29 cellular contexts compared by ENCODE assay signal in genomic region chr16:12024429-12024828, GRCh38. TPM values are rescaled to one million over a fixed set of nuclear protein-coding genes. Genes with fewer than 3 reads are reported as not detected.
DNase-seq lines count a peak whose midpoint lies in the region; ATAC-seq and TF ChIP-seq lines count a peak whose summit lies in the region.
"Had no signal": no experiment of that assay in that cellular context is flagged by ENCODE, and none has a peak within 500 bp of the region (broad histone marks: within the 10 kb centered on the region; RNA-seq: fewer than 3 reads in every experiment).

No MANE protein-coding gene starts in this region.

- no peak for TF ChIP-seq POLR2A in breast epithelium (IDR thresholded peaks at IDR 0.05)

- H3K9ac ChIP-seq in endodermal cell (ENCODE audit: extremely low read depth, low read length, poor library complexity, severe bottlenecking), result no peak overlapping the region
- H3K9ac ChIP-seq: neural progenitor cell had no signal

- H3K36me3 ChIP-seq in breast epithelium (no peaks in the 10 kb centered on the region), endodermal cell (ENCODE audit: control insufficient read depth, insufficient read depth, low read length) (no peaks in the 10 kb centered on the region)
- H3K36me3 ChIP-seq: neural progenitor cell, uterus had no signal

- intact Hi-C loops in breast epithelium (cut with DNase I; ENCODE audit: low total_unique reads), result no loop called here

- no peak overlapping the region for H3K4me3 Mint-ChIP-seq in endodermal cell
- H3K4me3 Mint-ChIP-seq in naive thymus-derived CD8-positive, alpha-beta T cell, result no peak overlapping the region
- H3K4me3 Mint-ChIP-seq: activated CD8-positive, alpha-beta T cell treated with anti-CD3 and anti-CD28 coated beads, Interleukin-2, amount 10 ng/mL, durations not matched to agents 7 days and 5 days; activated naive CD8-positive, alpha-beta T cell treated with anti-CD3 and anti-CD28 coated beads, Interleukin-2, amount 50 U/mL, for 24 hours; CD4-positive, alpha-beta T cell; neural progenitor cell; stimulated activated naive B cell treated with anti-CD40 and anti-IgM and Interleukin-4, amounts not matched to agents 10 μg/mL and 1 μg/mL and 100 μg/mL, for 72 hours had no signal

- no peaks in the 10 kb centered on the region for H3K4me1 ChIP-seq in breast epithelium
- peaks cover 4% of the 10 kb centered on the region for H3K4me1 ChIP-seq in endodermal cell (ENCODE audit: control insufficient read depth, insufficient read depth, low read length)
- H3K4me1 ChIP-seq: neural progenitor cell, uterus had no signal

- no peaks in the 10 kb centered on the region for H3K27me3 Mint-ChIP-seq in endodermal cell (ENCODE audit: insufficient read depth)
- H3K27me3 Mint-ChIP-seq in naive thymus-derived CD8-positive, alpha-beta T cell, result no peaks in the 10 kb centered on the region
- H3K27me3 Mint-ChIP-seq: activated naive CD8-positive, alpha-beta T cell treated with anti-CD3 and anti-CD28 coated beads, Interleukin-2, amount 50 U/mL, for 24 hours; CD4-positive, alpha-beta T cell; stimulated activated naive B cell treated with anti-CD40 and anti-IgM and Interleukin-4, amounts not matched to agents 10 μg/mL and 1 μg/mL and 100 μg/mL, for 72 hours had no signal

- ATAC-seq in naive thymus-derived CD8-positive, alpha-beta T cell, result no peak
- ATAC-seq: activated CD8-positive, alpha-beta T cell treated with anti-CD3 and anti-CD28 coated beads, Interleukin-2, amount 10 ng/mL, durations not matched to agents 7 days and 5 days; activated naive CD8-positive, alpha-beta T cell treated with anti-CD3 and anti-CD28 coated beads, Interleukin-2, amount 50 U/mL, for 24 hours; HCT116; stimulated activated naive B cell treated with anti-CD40 and anti-IgM and Interleukin-4, amounts not matched to agents 10 μg/mL and 1 μg/mL and 100 μg/mL, for 72 hours had no signal

- H3K27ac Mint-ChIP-seq in endodermal cell, result peak overlapping the region; percentile 66
- no peak overlapping the region for H3K27ac Mint-ChIP-seq in naive thymus-derived CD8-positive, alpha-beta T cell
- H3K27ac Mint-ChIP-seq: activated CD8-positive, alpha-beta T cell treated with anti-CD3 and anti-CD28 coated beads, Interleukin-2, amount 10 ng/mL, durations not matched to agents 7 days and 5 days; activated naive CD8-positive, alpha-beta T cell treated with anti-CD3 and anti-CD28 coated beads, Interleukin-2, amount 50 U/mL, for 24 hours; CD4-positive, alpha-beta T cell; neural progenitor cell; stimulated activated naive B cell treated with anti-CD40 and anti-IgM and Interleukin-4, amounts not matched to agents 10 μg/mL and 1 μg/mL and 100 μg/mL, for 72 hours had no signal

- DNase-seq in T47D (ENCODE audit: low read depth in 1 of 2, low spot score in 1 of 2) (peak; percentile 39 to 59), breast epithelium (ENCODE audit: low spot score in 2 of 2) (no peak), endodermal cell (no peak), mucosa of gallbladder (ENCODE audit: low spot score) (peak; percentile 62), HEK293T (ENCODE audit: extremely low spot score) (no peak), GM03348 (ENCODE audit: low spot score) (no peak), RWPE1 (ENCODE audit: low spot score) (no peak)
- DNase-seq in naive thymus-derived CD8-positive, alpha-beta T cell, result no peak
- DNase-seq: activated CD4-positive, alpha-beta T cell treated with anti-CD3 and anti-CD28 coated beads for 1 hour; activated CD8-positive, alpha-beta T cell treated with anti-CD3 and anti-CD28 coated beads, Interleukin-2, amount 10 ng/mL, durations not matched to agents 7 days and 5 days; activated effector memory CD4-positive, alpha-beta T cell treated with Interleukin-2 at 50 U/mL for 16 hours; activated naive CD8-positive, alpha-beta T cell treated with anti-CD3 and anti-CD28 coated beads, Interleukin-2, amount 50 U/mL, for 24 hours; AML-193; CD4-positive, alpha-beta T cell; cerebellar nuclear complex; DMS 273 treated with DMSO at 0.1 percent for 48 hours; EL; glutamatergic neuron; mammary epithelial cell; NCI-H1436 treated with DMSO at 0.1 percent for 48 hours; NCI-H510A; stimulated activated naive B cell treated with anti-CD40 and anti-IgM and Interleukin-4, amounts not matched to agents 10 μg/mL and 1 μg/mL and 100 μg/mL, for 72 hours; T-helper 1 cell; uterus had no signal

- CTCF ChIA-PET in HEK293T (lab: Yijun Ruan, JAX), result no interaction called here
- CTCF ChIA-PET in RWPE1 (lab: Yijun Ruan, JAX), result no interaction called here

- no peak for TF ChIP-seq CTCF in breast epithelium (IDR thresholded peaks at IDR 0.05)
- TF ChIP-seq CTCF in endodermal cell (conservative IDR thresholded peaks at IDR 0.05), result no peak
- no peak for TF ChIP-seq CTCF in RWPE1 (conservative IDR thresholded peaks at IDR 0.05; ENCODE audit: low read depth)

- POLR2A ChIA-PET in HEK293T (lab: Yijun Ruan, JAX), result interaction anchor here (1.0 kb wide), 1 partner anchor 48 kb away, joined by 6 read pairs; the partner anchor contains the start of gene SNX29
- POLR2A ChIA-PET in naive thymus-derived CD8-positive, alpha-beta T cell (lab: Charles Lee), result no interaction called here
- POLR2A ChIA-PET in RWPE1 (lab: Yijun Ruan, JAX; ENCODE audit: low non-redundant PET), result no interaction called here

- 93 to 96% methylated on average over 5 to 7 of the region's 7 CpGs for WGBS in endodermal cell (ENCODE audit: insufficient coverage in 1 of 2, insufficient read length in 1 of 2), 2 experiments

- H3K9me3 ChIP-seq in breast epithelium (no peaks in the 10 kb centered on the region), endodermal cell (ENCODE audit: control insufficient read depth, low read length) (no peaks in the 10 kb centered on the region)
- H3K9me3 ChIP-seq: uterus had no signal

- no peak overlapping the region for H3K27ac ChIP-seq in breast epithelium
- H3K27ac ChIP-seq in endodermal cell (ENCODE audit: low read depth, low read length), result no peak overlapping the region
- H3K27ac ChIP-seq in RWPE1, result no peak overlapping the region
- H3K27ac ChIP-seq: neural progenitor cell, uterus had no signal

- H3K9me3 Mint-ChIP-seq in endodermal cell, result peaks cover 1% of the 10 kb centered on the region
- H3K9me3 Mint-ChIP-seq in naive thymus-derived CD8-positive, alpha-beta T cell, result no peaks in the 10 kb centered on the region
- H3K9me3 Mint-ChIP-seq: activated naive CD8-positive, alpha-beta T cell treated with anti-CD3 and anti-CD28 coated beads, Interleukin-2, amount 50 U/mL, for 24 hours; CD4-positive, alpha-beta T cell; neural progenitor cell; stimulated activated naive B cell treated with anti-CD40 and anti-IgM and Interleukin-4, amounts not matched to agents 10 μg/mL and 1 μg/mL and 100 μg/mL, for 72 hours had no signal

- in situ Hi-C loops in T47D (cut with HindIII; ENCODE audit: low pct_unique_long_range_greater_than_20kb, low sequenced_read_pairs), result no loop called here

- H3K4me3 ChIP-seq in breast epithelium, result no peak overlapping the region
- H3K4me3 ChIP-seq in endodermal cell (ENCODE audit: low read length), result no peak overlapping the region
- H3K4me3 ChIP-seq: neural progenitor cell, uterus had no signal

- no peaks in the 10 kb centered on the region for H3K27me3 ChIP-seq in breast epithelium
- no peaks in the 10 kb centered on the region for H3K27me3 ChIP-seq in endodermal cell (ENCODE audit: control insufficient read depth, insufficient read depth, low read length, poor library complexity, severe bottlenecking)
- H3K27me3 ChIP-seq: neural progenitor cell, uterus had no signal

- H3K4me1 Mint-ChIP-seq in endodermal cell, result peaks cover 11% of the 10 kb centered on the region
- H3K4me1 Mint-ChIP-seq in naive thymus-derived CD8-positive, alpha-beta T cell, result peaks cover 0 to 49% (median 6%) of the 10 kb centered on the region in 4 donors
- H3K4me1 Mint-ChIP-seq: neural progenitor cell had no signal

- no peaks in the 10 kb centered on the region for H3K36me3 Mint-ChIP-seq in endodermal cell (ENCODE audit: low read depth)
- peaks cover 0 to 20% (median 8%) of the 10 kb centered on the region in 3 donors for H3K36me3 Mint-ChIP-seq in naive thymus-derived CD8-positive, alpha-beta T cell
- H3K36me3 Mint-ChIP-seq: neural progenitor cell had no signal

TF ChIP-seq in HEK293T, 16 proteins besides CTCF, POLR2A, EP300 and RAD21 (continues in another document):
- TF ChIP-seq FOXA1 (IDR thresholded peaks at IDR 0.05) (no peak), TARDBP (IDR thresholded peaks at IDR 0.05) (no peak), BHLHE40 (IDR thresholded peaks at IDR 0.05; ENCODE audit: borderline replicate concordance) (no peak), SUZ12 (IDR thresholded peaks at IDR 0.05) (no peak), SP1 (IDR thresholded peaks at IDR 0.05) (no peak), FOXK2 (IDR thresholded peaks at IDR 0.05) (no peak), NFRKB (IDR thresholded peaks at IDR 0.05) (no peak), L3MBTL2 (conservative IDR thresholded peaks at IDR 0.05) (no peak), ELF4 (IDR thresholded peaks at IDR 0.05) (no peak), ZNF384 (IDR thresholded peaks at IDR 0.05) (no peak), CTBP1 (IDR thresholded peaks at IDR 0.05; ENCODE audit: borderline replicate concordance) (no peak), PKNOX1 (IDR thresholded peaks at IDR 0.05) (no peak), ARNT (IDR thresholded peaks at IDR 0.05) (no peak), LEF1 (IDR thresholded peaks at IDR 0.05; ENCODE audit: borderline replicate concordance) (no peak)

RNA-seq across cellular contexts. Expression of gene SNX29, which starts 47.9 kb away (rescaled TPM):
- total RNA-seq in breast epithelium (10 to 100 TPM; 19.2 to 37.4 (median 28.8) TPM), endodermal cell (10 to 100 TPM; 11.0 to 18.3 TPM), mucosa of gallbladder (31.6 TPM)
- 7.4 TPM for polyA plus RNA-seq in endodermal cell (2013, experiment 1 of 2)
- 6.9 TPM for polyA plus RNA-seq in endodermal cell (2013, experiment 2 of 2)
- total RNA-seq in naive thymus-derived CD8-positive, alpha-beta T cell, result 10 to 100 TPM; 31.2 to 42.7 TPM
- 10 to 100 TPM in 2 of 3 donors, 1 to 10 TPM in 1; 6.1 to 14.3 (median 12.3) TPM for polyA plus RNA-seq in naive thymus-derived CD8-positive, alpha-beta T cell

RNA-seq across cellular contexts. Expression of gene TNFRSF17, which starts 59.4 kb away (rescaled TPM):
- under 1 TPM in 2 of 3 donors, not detected in 1; 0.44 to 0.98 TPM for total RNA-seq in breast epithelium
- not detected for total RNA-seq in endodermal cell
- polyA plus RNA-seq in endodermal cell (2013, experiment 1 of 2), result not detected
- not detected for polyA plus RNA-seq in endodermal cell (2013, experiment 2 of 2)
- 0.46 TPM for total RNA-seq in mucosa of gallbladder
- total RNA-seq in naive thymus-derived CD8-positive, alpha-beta T cell, result 1 to 10 TPM in 1 of 2 experiments, under 1 TPM in 1; 0.63 to 1.2 TPM
- under 1 TPM in 1 of 3 donors, not detected in 2; 0.20 TPM for polyA plus RNA-seq in naive thymus-derived CD8-positive, alpha-beta T cell
- total RNA-seq: activated CD8-positive, alpha-beta T cell treated with anti-CD3 and anti-CD28 coated beads, Interleukin-2, amount 10 ng/mL, durations not matched to agents 7 days and 5 days; CD4-positive, alpha-beta T cell; kidney epithelial cell; mammary epithelial cell; posterior vena cava; temporal lobe had no signal
- polyA plus RNA-seq: mammary epithelial cell had no signal

Comparison
In these comparisons a context has a peak if more than half of its experiments do, and no peak if none do; other contexts are left out.
1. DNase-seq: peak in T47D (2 of 2) and mucosa of gallbladder (single experiment); none in breast epithelium (0 of 2), endodermal cell (single experiment), HEK293T (single experiment), naive thymus-derived CD8-positive, alpha-beta T cell (0 of 10), GM03348 (single experiment) and RWPE1 (single experiment).